8 cellular contexts compared by ENCODE assay signal in the genomic region with DNA sequence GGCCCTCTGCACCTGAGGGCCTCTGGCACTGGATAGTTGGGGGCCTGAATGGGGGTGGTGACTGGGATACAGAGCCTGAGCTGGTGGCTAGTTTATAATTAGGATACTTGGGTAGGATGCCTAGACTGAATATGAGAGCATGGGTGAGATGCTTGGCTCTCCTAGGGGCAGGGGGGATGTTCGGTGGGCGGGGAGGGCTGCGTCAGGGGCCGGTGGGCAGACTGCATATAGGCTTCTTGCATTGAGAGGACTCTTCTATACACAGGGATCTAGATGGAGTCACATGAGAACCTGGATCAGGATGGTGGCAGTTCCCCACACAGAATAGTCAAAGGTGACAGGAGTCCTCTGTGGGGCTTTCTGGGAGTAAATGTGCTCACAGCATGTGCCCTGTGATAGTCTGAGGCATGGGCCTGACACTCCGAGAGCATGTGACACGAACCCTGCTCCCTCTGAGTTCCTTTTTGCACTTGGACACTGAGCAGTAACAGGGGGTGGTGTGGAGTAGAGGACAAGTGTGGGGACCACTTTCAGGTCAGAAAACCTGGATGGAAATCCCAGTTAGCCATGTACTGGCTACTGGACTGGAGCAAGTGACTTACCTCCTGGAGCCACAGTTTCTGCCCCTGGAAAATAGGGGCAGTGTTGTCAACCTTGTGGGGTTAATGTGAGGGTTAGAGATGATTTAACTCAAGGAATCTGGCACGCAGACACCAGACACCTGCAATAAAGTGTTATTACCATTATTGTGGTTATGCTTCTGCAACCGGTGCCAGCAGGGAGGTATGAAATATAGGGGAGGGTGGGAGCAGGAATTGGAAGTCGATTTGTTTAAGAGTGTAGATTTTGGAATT. TPM values are rescaled to one million over a fixed set of nuclear protein-coding genes. Genes with fewer than 3 reads are reported as not detected.
DNase-seq lines count a peak whose midpoint lies in the region; ATAC-seq, FAIRE-seq and TF ChIP-seq lines count a peak whose summit lies in the region.

No MANE protein-coding gene starts in this region.

- H3K27me3 Mint-ChIP-seq in activated CD4-positive, alpha-beta T cell treated with anti-CD3 and anti-CD28 coated beads, Interleukin-2, amount 10 ng/mL, durations not matched to agents 24 days and 14 days: no peaks in the 10 kb centered on the region

- H3K79me2 ChIP-seq in HepG2 (ENCODE audit: insufficient read depth, low read length): peaks cover 5% of the 10 kb centered on the region

- FAIRE-seq in HepG2 (lab: Jason Lieb, UNC): no peak

- no peaks in the 10 kb centered on the region for H3K9me3 ChIP-seq in adipocyte (ENCODE audit: control insufficient read depth, low read length)
- H3K9me3 ChIP-seq in HepG2 (ENCODE audit: low read length): no peaks in the 10 kb centered on the region
- no peaks in the 10 kb centered on the region for H3K9me3 ChIP-seq in thyroid gland

- WGBS in HepG2 (ENCODE audit: low lambda C conversion rate): 90% methylated on average over 8 of the region's 9 CpGs
- 59 to 68% methylated on average over 9 of the region's 9 CpGs for WGBS in thyroid gland, 2 donors

- H3K36me3 Mint-ChIP-seq in activated CD4-positive, alpha-beta T cell treated with anti-CD3 and anti-CD28 coated beads, Interleukin-2, amount 10 ng/mL, durations not matched to agents 24 days and 14 days (ENCODE audit: low read depth): peaks cover 31% of the 10 kb centered on the region

- H3K27ac Mint-ChIP-seq in activated CD4-positive, alpha-beta T cell treated with anti-CD3 and anti-CD28 coated beads, Interleukin-2, amount 10 ng/mL, durations not matched to agents 24 days and 14 days: peak overlapping the region; percentile 96

- H3K27me3 ChIP-seq in adipocyte (replicated peaks; ENCODE audit: control insufficient read depth, insufficient read depth, low read length) (no peaks in the 10 kb centered on the region), HepG2 (ENCODE audit: control insufficient read depth in 1 of 2, insufficient read depth in 2 of 2, low read length in 2 of 2) (no peaks in the 10 kb centered on the region), thyroid gland (no peaks in the 10 kb centered on the region)

- H3K4me3 Mint-ChIP-seq in activated CD4-positive, alpha-beta T cell treated with anti-CD3 and anti-CD28 coated beads, Interleukin-2, amount 10 ng/mL, durations not matched to agents 24 days and 14 days: peak overlapping the region; percentile 96

- intact Hi-C loops in activated CD4-positive, alpha-beta T cell treated with anti-CD3 and anti-CD28 coated beads, Interleukin-2, amount 10 ng/mL, durations not matched to agents 24 days and 14 days (cut with micrococcal nuclease): loop anchor here (5.0 kb wide), 1 partner anchor 1319 kb away; no protein-coding TSS in a partner anchor
- intact Hi-C loops in HepG2 (cut with micrococcal nuclease; ENCODE audit: unreplicated experiment) (loop anchor here (10.0 kb wide), 1 partner anchor 67 kb away; the partner anchor contains the start of gene THRAP3), thyroid gland (cut with DNase I) (no loop called here)

- DNase-seq in activated CD4-positive, alpha-beta T cell treated with anti-CD3 and anti-CD28 coated beads, Interleukin-2, amount 10 ng/mL, durations not matched to agents 24 days and 14 days: peak; percentile 69
- DNase-seq in activated CD4-positive, alpha-beta T cell treated with anti-CD3 and anti-CD28 coated beads for 4 hours: no peak
- DNase-seq in adipocyte (ENCODE audit: low read depth): no peak
- no peak for DNase-seq in HepG2 (ENCODE audit: low spot score)
- DNase-seq in thyroid gland: no peak
- DNase-seq in NCI-H1092 (lab: John Stamatoyannopoulos, UW): no peak
- no peak for DNase-seq in iPS-NIHi7 (ENCODE audit: extremely low spot score)

- no peak for TF ChIP-seq POLR2A in HepG2 (IDR thresholded peaks at IDR 0.05; ENCODE audit: insufficient read depth in 1 of 2, low read depth in 2 of 2, low read length in 2 of 2)
- no peak for TF ChIP-seq POLR2A in thyroid gland (IDR thresholded peaks at IDR 0.05)

- no peak overlapping the region for H2AFZ ChIP-seq in HepG2 (ENCODE audit: low read length)

- no peak for TF ChIP-seq RAD21 in HepG2 (CRISPR knock-in tag; IDR thresholded peaks at IDR 0.05)

- H3K4me2 ChIP-seq in HepG2 (ENCODE audit: low read depth, low read length): peak overlapping the region; percentile 72; the same call in 1 of the 2 replicates

- CTCF ChIA-PET in HepG2 (lab: Yijun Ruan, JAX; ENCODE audit: low intra/inter-chr PET ratio, low total read pairs): no interaction called here

- H3K9ac ChIP-seq in adipocyte (ENCODE audit: low read length) (peak overlapping the region; percentile 99), HepG2 (ENCODE audit: insufficient read depth, low read depth, low read length) (peak overlapping the region; percentile 80; the same call in 1 of the 2 replicates)

- POLR2A ChIA-PET in HepG2 (lab: Yijun Ruan, JAX): no interaction called here

- H3K4me1 Mint-ChIP-seq in activated CD4-positive, alpha-beta T cell treated with anti-CD3 and anti-CD28 coated beads, Interleukin-2, amount 10 ng/mL, durations not matched to agents 24 days and 14 days: peaks cover 67% of the 10 kb centered on the region

- ATAC-seq in HepG2 (no peak), GM21737 (IDR thresholded peaks at IDR 0.05; ENCODE audit: unreplicated experiment) (no peak)

- H4K20me1 ChIP-seq in HepG2 (ENCODE audit: insufficient read depth, low read length): no peaks in the 10 kb centered on the region

- in situ Hi-C loops in HepG2 (cut with HindIII; ENCODE audit: extremely low pct_ligation_motif_present, low pct_unique_long_range_greater_than_20kb): no loop called here

- H3K36me3 ChIP-seq in adipocyte (ENCODE audit: control insufficient read depth, insufficient read depth, low read length, severe bottlenecking) (peaks cover 5% of the 10 kb centered on the region), HepG2 (replicated peaks in 1 of 2; ENCODE audit: control insufficient read depth in 1 of 2, insufficient read depth in 2 of 2, low read length in 2 of 2) (no peaks in the 10 kb centered on the region; a peak in 1 of 5 replicates), thyroid gland (no peaks in the 10 kb centered on the region)

- H3K9me3 Mint-ChIP-seq in activated CD4-positive, alpha-beta T cell treated with anti-CD3 and anti-CD28 coated beads, Interleukin-2, amount 10 ng/mL, durations not matched to agents 24 days and 14 days: no peaks in the 10 kb centered on the region

- no peak for TF ChIP-seq CTCF in HepG2 (CRISPR knock-in tag; IDR thresholded peaks at IDR 0.05)
- TF ChIP-seq CTCF in thyroid gland (IDR thresholded peaks at IDR 0.05): no peak

- no peak for TF ChIP-seq EP300 in HepG2 (IDR thresholded peaks at IDR 0.05; ENCODE audit: low read depth in 2 of 2, low read length in 2 of 2)
- no peak for TF ChIP-seq EP300 in HepG2 (CRISPR knock-in tag; IDR thresholded peaks at IDR 0.05; ENCODE audit: borderline replicate concordance)

- H3K27ac ChIP-seq in HepG2 (ENCODE audit: extremely low read length, insufficient read depth, low read length) (no peak overlapping the region), thyroid gland (peak overlapping the region; percentile 97 to 100 (median 100))

- H3K4me1 ChIP-seq in adipocyte (ENCODE audit: control insufficient read depth, insufficient read depth, low read length) (peaks cover 62% of the 10 kb centered on the region), HepG2 (ENCODE audit: insufficient read depth, low read length) (peaks cover 54% of the 10 kb centered on the region), thyroid gland (peaks cover 51 to 68% of the 10 kb centered on the region in 2 donors)

- BruUV-seq in HepG2 (replicated peaks; lab: Mats Ljungman, UMichigan): TSS peak; percentile 50

- H3K4me3 ChIP-seq in adipocyte (ENCODE audit: low read length): peak overlapping the region; percentile 94
- 0 out of 6 replicates have a peak overlapping the region, but pooled peaks of 1 of the 3 experiments have one; percentile 39 for H3K4me3 ChIP-seq in HepG2 (replicated peaks in 1 of 3; ENCODE audit: insufficient read depth in 1 of 3, low read depth in 2 of 3, low read length in 3 of 3)
- peak overlapping the region in 1 of 3 donors; percentile 100 for H3K4me3 ChIP-seq in thyroid gland (replicated peaks in 1 of 3)

RNA-seq across cellular contexts. Expression of gene MAP7D1, which starts 2.2 kb away (rescaled TPM):
- 170 and 177 TPM in 2 replicates for total RNA-seq in activated CD4-positive, alpha-beta T cell treated with anti-CD3 and anti-CD28 coated beads, Interleukin-2, amount 10 ng/mL, durations not matched to agents 24 days and 14 days
- total RNA-seq in HepG2 (2016; rRNA removed; fragmentation: Illumina TruSeq; extraction: Trizol) (5.5 and 7.2 TPM in 2 replicates), thyroid gland (10 to 100 TPM; 63.6 to 75.0 (median 68.7) TPM)
- total RNA-seq in HepG2 (2016; cell fraction: cytosol; rRNA removed; fragmentation: Illumina TruSeq; extraction: Trizol; ENCODE audit: low read depth): 2.9 and 3.9 TPM in 2 replicates
- 6.3 and 7.8 TPM in 2 replicates for total RNA-seq in HepG2 (2016; cell fraction: insoluble cytoplasmic fraction; rRNA removed; fragmentation: Illumina TruSeq; extraction: Trizol)
- total RNA-seq in HepG2 (2016; cell fraction: membrane; rRNA removed; fragmentation: Illumina TruSeq; extraction: Trizol): 4.2 TPM in 2 replicates
- total RNA-seq in HepG2 (2016; cell fraction: nucleus; rRNA removed; fragmentation: Illumina TruSeq; extraction: Trizol): 6.1 and 7.9 TPM in 2 replicates
- polyA plus RNA-seq in HepG2 (2011; rRNA removed): 5.6 and 6.8 TPM in 2 replicates
- 4.7 and 5.2 TPM in 2 replicates for polyA plus RNA-seq in HepG2 (2011; cell fraction: cytosol; rRNA removed)
- polyA plus RNA-seq in HepG2 (2011; cell fraction: nucleus; rRNA removed): 14.7 and 14.9 TPM in 2 replicates
- polyA plus RNA-seq in HepG2 (2012): 7.7 and 14.1 TPM in 2 replicates
- 1.7 and 2.4 TPM in 2 replicates for polyA plus RNA-seq in HepG2 (2016; cell fraction: cytosol; fragmentation: Illumina TruSeq; extraction: Trizol; ENCODE audit: low read depth)
- polyA plus RNA-seq in HepG2 (2016; cell fraction: insoluble cytoplasmic fraction; fragmentation: Illumina TruSeq; extraction: Trizol; ENCODE audit: low read depth): 14.2 and 15.7 TPM in 2 replicates
- polyA plus RNA-seq in HepG2 (2016; cell fraction: membrane; fragmentation: Illumina TruSeq; extraction: Trizol; ENCODE audit: low read depth): 4.5 and 4.6 TPM in 2 replicates
- 19.3 and 21.5 TPM in 2 replicates for polyA plus RNA-seq in HepG2 (2016; cell fraction: nucleus; fragmentation: Illumina TruSeq; extraction: Trizol; ENCODE audit: insufficient read depth, low read depth)
- 8.3 and 16.3 TPM in 2 replicates for polyA minus RNA-seq in HepG2 (2011; rRNA and poly(A)+ RNA removed; ENCODE audit: low replicate concordance)
- polyA minus RNA-seq in HepG2 (2011; cell fraction: cytosol; rRNA and poly(A)+ RNA removed): 6.0 and 8.5 TPM in 2 replicates
- polyA minus RNA-seq in HepG2 (2011; cell fraction: nucleus; rRNA and poly(A)+ RNA removed): 4.0 and 7.2 TPM in 2 replicates

RNA-seq across cellular contexts. Expression of gene TRAPPC3, which starts 8.9 kb away (rescaled TPM):
- 71.2 and 72.4 TPM in 2 replicates for total RNA-seq in activated CD4-positive, alpha-beta T cell treated with anti-CD3 and anti-CD28 coated beads, Interleukin-2, amount 10 ng/mL, durations not matched to agents 24 days and 14 days
- 62.4 and 66.7 TPM in 2 replicates for total RNA-seq in HepG2 (2016; rRNA removed; fragmentation: Illumina TruSeq; extraction: Trizol)
- 33.8 and 35.1 TPM in 2 replicates for total RNA-seq in HepG2 (2016; cell fraction: cytosol; rRNA removed; fragmentation: Illumina TruSeq; extraction: Trizol; ENCODE audit: low read depth)
- 67.4 and 70.9 TPM in 2 replicates for total RNA-seq in HepG2 (2016; cell fraction: insoluble cytoplasmic fraction; rRNA removed; fragmentation: Illumina TruSeq; extraction: Trizol)
- total RNA-seq in HepG2 (2016; cell fraction: membrane; rRNA removed; fragmentation: Illumina TruSeq; extraction: Trizol): 51.3 and 59.4 TPM in 2 replicates
- total RNA-seq in HepG2 (2016; cell fraction: nucleus; rRNA removed; fragmentation: Illumina TruSeq; extraction: Trizol): 32.1 and 40.4 TPM in 2 replicates
- polyA plus RNA-seq in HepG2 (2011; rRNA removed): 48.0 and 53.7 TPM in 2 replicates
- 54.6 and 63.8 TPM in 2 replicates for polyA plus RNA-seq in HepG2 (2011; cell fraction: cytosol; rRNA removed)
- 23.5 and 23.9 TPM in 2 replicates for polyA plus RNA-seq in HepG2 (2011; cell fraction: nucleus; rRNA removed)
- polyA plus RNA-seq in HepG2 (2012): 39.6 and 48.9 TPM in 2 replicates
- 32.8 and 40.4 TPM in 2 replicates for polyA plus RNA-seq in HepG2 (2016; cell fraction: cytosol; fragmentation: Illumina TruSeq; extraction: Trizol; ENCODE audit: low read depth)
- 70.8 and 86.6 TPM in 2 replicates for polyA plus RNA-seq in HepG2 (2016; cell fraction: insoluble cytoplasmic fraction; fragmentation: Illumina TruSeq; extraction: Trizol; ENCODE audit: low read depth)
- polyA plus RNA-seq in HepG2 (2016; cell fraction: membrane; fragmentation: Illumina TruSeq; extraction: Trizol; ENCODE audit: low read depth): 45.9 and 53.3 TPM in 2 replicates
- 58.4 and 69.5 TPM in 2 replicates for polyA plus RNA-seq in HepG2 (2016; cell fraction: nucleus; fragmentation: Illumina TruSeq; extraction: Trizol; ENCODE audit: insufficient read depth, low read depth)
- 12.2 and 41.8 TPM in 2 replicates for polyA minus RNA-seq in HepG2 (2011; rRNA and poly(A)+ RNA removed; ENCODE audit: low replicate concordance)
- 16.1 and 26.3 TPM in 2 replicates for polyA minus RNA-seq in HepG2 (2011; cell fraction: cytosol; rRNA and poly(A)+ RNA removed)
- polyA minus RNA-seq in HepG2 (2011; cell fraction: nucleus; rRNA and poly(A)+ RNA removed): 10.3 and 14.2 TPM in 2 replicates
- 100 to 1,000 TPM; 101 to 156 (median 148) TPM for total RNA-seq in thyroid gland

RNA-seq across cellular contexts. Expression of gene COL8A2, which starts 33.2 kb away (rescaled TPM):
- 0.12 TPM in 2 replicates for total RNA-seq in activated CD4-positive, alpha-beta T cell treated with anti-CD3 and anti-CD28 coated beads, Interleukin-2, amount 10 ng/mL, durations not matched to agents 24 days and 14 days
- total RNA-seq in HepG2 (2016; rRNA removed; fragmentation: Illumina TruSeq; extraction: Trizol) (0.04 and 0.24 TPM in 2 replicates), thyroid gland (10 to 100 TPM in 2 of 4 donors, 1 to 10 TPM in 2; 5.7 to 13.7 (median 10.1) TPM)
- total RNA-seq in HepG2 (2016; cell fraction: cytosol; rRNA removed; fragmentation: Illumina TruSeq; extraction: Trizol; ENCODE audit: low read depth): not detected in 2 replicates
- total RNA-seq in HepG2 (2016; cell fraction: insoluble cytoplasmic fraction; rRNA removed; fragmentation: Illumina TruSeq; extraction: Trizol): 0.04 and 0.09 TPM in 2 replicates
- 0.06 TPM in 1 of 2 replicates, not detected in the other for total RNA-seq in HepG2 (2016; cell fraction: membrane; rRNA removed; fragmentation: Illumina TruSeq; extraction: Trizol)
- 0.19 and 0.34 TPM in 2 replicates for total RNA-seq in HepG2 (2016; cell fraction: nucleus; rRNA removed; fragmentation: Illumina TruSeq; extraction: Trizol)
- 0.13 and 0.24 TPM in 2 replicates for polyA plus RNA-seq in HepG2 (2011; rRNA removed)
- polyA plus RNA-seq in HepG2 (2011; cell fraction: cytosol; rRNA removed): 0.21 and 0.22 TPM in 2 replicates
- 0.52 and 0.53 TPM in 2 replicates for polyA plus RNA-seq in HepG2 (2011; cell fraction: nucleus; rRNA removed)
- polyA plus RNA-seq in HepG2 (2012): 0.13 and 0.17 TPM in 2 replicates
- polyA plus RNA-seq in HepG2 (2016; cell fraction: cytosol; fragmentation: Illumina TruSeq; extraction: Trizol; ENCODE audit: low read depth): not detected in 2 replicates
- polyA plus RNA-seq in HepG2 (2016; cell fraction: insoluble cytoplasmic fraction; fragmentation: Illumina TruSeq; extraction: Trizol; ENCODE audit: low read depth): 0.10 TPM in 1 of 2 replicates, not detected in the other
- polyA plus RNA-seq in HepG2 (2016; cell fraction: membrane; fragmentation: Illumina TruSeq; extraction: Trizol; ENCODE audit: low read depth): 0.03 TPM in 1 of 2 replicates, not detected in the other
- polyA plus RNA-seq in HepG2 (2016; cell fraction: nucleus; fragmentation: Illumina TruSeq; extraction: Trizol; ENCODE audit: insufficient read depth, low read depth): 0.20 TPM in 1 of 2 replicates, not detected in the other
- 0.07 and 0.52 TPM in 2 replicates for polyA minus RNA-seq in HepG2 (2011; rRNA and poly(A)+ RNA removed; ENCODE audit: low replicate concordance)
- polyA minus RNA-seq in HepG2 (2011; cell fraction: cytosol; rRNA and poly(A)+ RNA removed): 0.20 and 0.26 TPM in 2 replicates
- 0.50 and 0.52 TPM in 2 replicates for polyA minus RNA-seq in HepG2 (2011; cell fraction: nucleus; rRNA and poly(A)+ RNA removed)
